8 cellular contexts compared by ENCODE assay signal in the genomic region with DNA sequence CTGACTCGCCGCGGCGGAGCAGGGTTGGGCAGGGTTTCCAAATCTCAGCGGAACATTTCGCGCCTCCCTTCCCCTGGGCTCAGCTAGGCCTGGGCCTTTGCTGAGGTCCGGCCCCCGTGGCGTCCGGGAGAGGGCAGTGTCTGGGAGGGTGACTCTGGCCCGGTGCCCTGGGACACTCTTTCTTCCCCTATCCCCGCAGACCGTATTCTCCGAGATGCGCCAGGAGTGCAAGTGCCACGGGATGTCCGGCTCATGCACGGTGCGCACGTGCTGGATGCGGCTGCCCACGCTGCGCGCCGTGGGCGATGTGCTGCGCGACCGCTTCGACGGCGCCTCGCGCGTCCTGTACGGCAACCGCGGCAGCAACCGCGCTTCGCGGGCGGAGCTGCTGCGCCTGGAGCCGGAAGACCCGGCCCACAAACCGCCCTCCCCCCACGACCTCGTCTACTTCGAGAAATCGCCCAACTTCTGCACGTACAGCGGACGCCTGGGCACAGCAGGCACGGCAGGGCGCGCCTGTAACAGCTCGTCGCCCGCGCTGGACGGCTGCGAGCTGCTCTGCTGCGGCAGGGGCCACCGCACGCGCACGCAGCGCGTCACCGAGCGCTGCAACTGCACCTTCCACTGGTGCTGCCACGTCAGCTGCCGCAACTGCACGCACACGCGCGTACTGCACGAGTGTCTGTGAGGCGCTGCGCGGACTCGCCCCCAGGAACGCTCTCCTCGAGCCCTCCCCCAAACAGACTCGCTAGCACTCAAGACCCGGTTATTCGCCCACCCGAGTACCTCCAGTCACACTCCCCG. TPM values are rescaled to one million over a fixed set of nuclear protein-coding genes. Genes with fewer than 3 reads are reported as not detected.
DNase-seq lines count a peak whose midpoint lies in the region; ATAC-seq and TF ChIP-seq lines count a peak whose summit lies in the region.

No MANE protein-coding gene starts in this region.

- H3K9me3 Mint-ChIP-seq in activated T-cell treated with anti-CD3 and anti-CD28 coated beads, Interleukin-2, amount 50 U/mL, for 4 hours = no peaks in the 10 kb centered on the region

- H3K36me3 Mint-ChIP-seq in activated T-cell treated with anti-CD3 and anti-CD28 coated beads, Interleukin-2, amount 50 U/mL, for 4 hours (ENCODE audit: insufficient read depth) = no peaks in the 10 kb centered on the region

- peaks cover 35% of the 10 kb centered on the region for H3K27me3 Mint-ChIP-seq in activated T-cell treated with anti-CD3 and anti-CD28 coated beads, Interleukin-2, amount 50 U/mL, for 4 hours (ENCODE audit: low read depth)

- WGBS in smooth muscle cell (ENCODE audit: low lambda C conversion rate) = 6% methylated on average over 55 of the region's 91 CpGs
- 3 to 6% methylated on average over 38 to 64 of the region's 91 CpGs for WGBS in lower leg skin, 2 donors

- H3K4me3 ChIP-seq in smooth muscle cell = peak overlapping the region; percentile 22
- H3K4me3 ChIP-seq in lower leg skin (ENCODE audit: low read depth, poor library complexity, severe bottlenecking) = no peak overlapping the region

- H2AFZ ChIP-seq in smooth muscle cell (ENCODE audit: low read depth) = no peak overlapping the region

- H3K36me3 ChIP-seq in smooth muscle cell (ENCODE audit: low read depth) = no peaks in the 10 kb centered on the region

- H3K27ac ChIP-seq in smooth muscle cell (ENCODE audit: low read depth) = no peak overlapping the region

- peak; percentile 68 for DNase-seq in activated CD8-positive, alpha-beta memory T cell treated with anti-CD3 and anti-CD28 coated beads for 24 hours
- DNase-seq in activated CD8-positive, alpha-beta memory T cell treated with anti-CD3 and anti-CD28 coated beads, Interleukin-2, amount 50 U/mL, for 48 hours = no peak
- no peak for DNase-seq in activated T-cell treated with anti-CD3 and anti-CD28 coated beads, Interleukin-2, amount 50 U/mL, for 4 hours
- peak; percentile 55 for DNase-seq in left ventricle myocardium superior
- no peak for DNase-seq in smooth muscle cell (lab: John Stamatoyannopoulos, UW; ENCODE audit: unreplicated experiment)
- DNase-seq in NCI-H187 treated with DMSO at 0.1 percent for 48 hours (lab: John Stamatoyannopoulos, UW) = no peak
- no peak for DNase-seq in lower leg skin (ENCODE audit: low spot score in 2 of 2)
- DNase-seq in occipital lobe (lab: John Stamatoyannopoulos, UW) = no peak

- H3F3A ChIP-seq in smooth muscle cell (ENCODE audit: low read depth) = no peaks in the 10 kb centered on the region

- no peaks in the 10 kb centered on the region for H4K20me1 ChIP-seq in smooth muscle cell (ENCODE audit: low read depth)

- H3K4me1 ChIP-seq in smooth muscle cell (ENCODE audit: low read depth) = peaks cover 17% of the 10 kb centered on the region

- ATAC-seq in activated T-cell treated with anti-CD3 and anti-CD28 coated beads, Interleukin-2, amount 50 U/mL, for 4 hours = peak; percentile 10 to 19
- ATAC-seq in left ventricle myocardium superior = peak; percentile 24

- no peak overlapping the region for H3K9ac ChIP-seq in smooth muscle cell (ENCODE audit: low read depth)

- H3K27me3 ChIP-seq in smooth muscle cell (ENCODE audit: low read depth) = peaks cover 98% of the 10 kb centered on the region

- peak overlapping the region; percentile 65 for H3K4me2 ChIP-seq in smooth muscle cell

- no peaks in the 10 kb centered on the region for H3K9me3 ChIP-seq in smooth muscle cell (replicated peaks; ENCODE audit: low read depth)

- intact Hi-C loops in left ventricle myocardium superior (cut with micrococcal nuclease) = loop anchor here (10.0 kb wide), 1 partner anchor 46 kb away; no protein-coding TSS in a partner anchor
- intact Hi-C loops in lower leg skin (cut with DNase I; ENCODE audit: low total_unique reads) = no loop called here

- peaks cover 48% of the 10 kb centered on the region for H3K4me1 Mint-ChIP-seq in activated T-cell treated with anti-CD3 and anti-CD28 coated beads, Interleukin-2, amount 50 U/mL, for 4 hours (ENCODE audit: low read depth)

- TF ChIP-seq POLR2A in lower leg skin (IDR thresholded peaks at IDR 0.05) = no peak

- no peaks in the 10 kb centered on the region for H3K79me2 ChIP-seq in smooth muscle cell (ENCODE audit: low read depth)

- peak overlapping the region; percentile 76 for H3K4me3 Mint-ChIP-seq in activated T-cell treated with anti-CD3 and anti-CD28 coated beads, Interleukin-2, amount 50 U/mL, for 4 hours

- TF ChIP-seq CTCF in smooth muscle cell (IDR thresholded peaks at IDR 0.05; ENCODE audit: borderline replicate concordance, insufficient read depth, poor library complexity, severe bottlenecking) = peak; percentile 9
- TF ChIP-seq CTCF in lower leg skin (IDR thresholded peaks at IDR 0.05) = no peak

RNA-seq across cellular contexts. Expression of a gene that starts 3.0 kb away (rescaled TPM):
- total RNA-seq in activated T-cell treated with anti-CD3 and anti-CD28 coated beads, Interleukin-2, amount 50 U/mL, for 4 hours = not detected
- total RNA-seq in left ventricle myocardium superior = not detected
- not detected in 2 replicates for total RNA-seq in smooth muscle cell
- polyA plus RNA-seq in smooth muscle cell = not detected in 2 replicates
- total RNA-seq in lower leg skin = not detected
- not detected for total RNA-seq in occipital lobe

RNA-seq across cellular contexts. Expression of a gene that starts 9.6 kb away (rescaled TPM):
- under 1 TPM; 0.13 to 0.46 (median 0.24) TPM for total RNA-seq in activated T-cell treated with anti-CD3 and anti-CD28 coated beads, Interleukin-2, amount 50 U/mL, for 4 hours
- 0.17 TPM for total RNA-seq in left ventricle myocardium superior
- 0.13 and 0.49 TPM in 2 replicates for total RNA-seq in smooth muscle cell
- polyA plus RNA-seq in smooth muscle cell = 0.14 and 1.2 TPM in 2 replicates
- total RNA-seq in lower leg skin = 1 to 10 TPM in 3 of 4 donors, under 1 TPM in 1; 0.30 to 7.2 (median 2.0) TPM
- 6.2 TPM for total RNA-seq in occipital lobe

RNA-seq across cellular contexts. Expression of a gene that starts 18.0 kb away (rescaled TPM):
- 1 to 10 TPM in 2 of 3 donors, under 1 TPM in 1; 0.57 to 1.4 (median 1.2) TPM for total RNA-seq in activated T-cell treated with anti-CD3 and anti-CD28 coated beads, Interleukin-2, amount 50 U/mL, for 4 hours
- total RNA-seq in left ventricle myocardium superior (0.77 TPM), smooth muscle cell (0.13 and 1.8 TPM in 2 replicates), lower leg skin (under 1 TPM in 3 of 4 donors, not detected in 1; 0.05 to 0.29 (median 0.13) TPM), occipital lobe (9.2 TPM)
- 0.03 and 1.2 TPM in 2 replicates for polyA plus RNA-seq in smooth muscle cell

RNA-seq across cellular contexts. Expression of a gene that starts 23.9 kb away (rescaled TPM):
- total RNA-seq in activated T-cell treated with anti-CD3 and anti-CD28 coated beads, Interleukin-2, amount 50 U/mL, for 4 hours = 100 to 1,000 TPM in 2 of 3 donors, 10 to 100 TPM in 1; 98.6 to 110 (median 109) TPM
- total RNA-seq in left ventricle myocardium superior (44.8 TPM), smooth muscle cell (57.0 and 59.9 TPM in 2 replicates), lower leg skin (10 to 100 TPM; 65.1 to 89.3 (median 80.1) TPM), occipital lobe (67.5 TPM)
- polyA plus RNA-seq in smooth muscle cell = 53.3 and 67.7 TPM in 2 replicates

RNA-seq across cellular contexts. Expression of a gene that starts 37.4 kb away (rescaled TPM):
- total RNA-seq in activated T-cell treated with anti-CD3 and anti-CD28 coated beads, Interleukin-2, amount 50 U/mL, for 4 hours = 10 to 100 TPM; 68.1 to 70.6 (median 68.4) TPM
- 78.1 TPM for total RNA-seq in left ventricle myocardium superior
- total RNA-seq in smooth muscle cell = 61.5 and 62.6 TPM in 2 replicates
- polyA plus RNA-seq in smooth muscle cell = 39.4 and 42.5 TPM in 2 replicates
- 10 to 100 TPM; 30.3 to 57.8 (median 49.2) TPM for total RNA-seq in lower leg skin
- total RNA-seq in occipital lobe = 27.9 TPM

Comparison
In these comparisons a context has a peak if more than half of its experiments do, and no peak if none do; other contexts are left out.
1. DNase-seq: peak in activated CD8-positive, alpha-beta memory T cell treated with anti-CD3 and anti-CD28 coated beads for 24 hours (single experiment) and left ventricle myocardium superior (single experiment); none in activated CD8-positive, alpha-beta memory T cell treated with anti-CD3 and anti-CD28 coated beads, Interleukin-2, amount 50 U/mL, for 48 hours (single experiment), activated T-cell treated with anti-CD3 and anti-CD28 coated beads, Interleukin-2, amount 50 U/mL, for 4 hours (single experiment), smooth muscle cell (single experiment), NCI-H187 treated with DMSO at 0.1 percent for 48 hours (single experiment), lower leg skin (0 of 2) and occipital lobe (single experiment).